25 cellular contexts compared by ENCODE assay signal in genomic region chr11:26762089-26762488, GRCh38. TPM values are rescaled to one million over a fixed set of nuclear protein-coding genes. Genes with fewer than 3 reads are reported as not detected.
"Had no signal": no experiment of that assay in that cellular context is flagged by ENCODE, and none has a peak within 500 bp of the region (broad histone marks: within the 10 kb centered on the region; RNA-seq: fewer than 3 reads in every experiment).

No MANE protein-coding gene starts in this region.

- H3K4me3 Mint-ChIP-seq: activated CD8-positive, alpha-beta T cell treated with anti-CD3 and anti-CD28 coated beads, Interleukin-2, amount 10 ng/mL, durations not matched to agents 7 days and 5 days; activated T-cell treated with anti-CD3 and anti-CD28 coated beads, Interleukin-2, amount 50 U/mL, for 4 hours; mesothelial cell of epicardium; natural killer cell treated with Interleukin-12 subunit alpha and Interleukin-12 subunit beta and Interleukin-15 and Interleukin-18, amount 100 ng/mL, for 72 hours; type B pancreatic cell had no signal

- H3K36me3 Mint-ChIP-seq: mesothelial cell of epicardium; natural killer cell treated with Interleukin-12 subunit alpha and Interleukin-12 subunit beta and Interleukin-15 and Interleukin-18, amount 100 ng/mL, for 72 hours; type B pancreatic cell had no signal

- H3K4me2 ChIP-seq: smooth muscle cell had no signal

- H3K4me3 ChIP-seq: colonic mucosa, pancreas, smooth muscle cell, testis had no signal

- H3K27me3 ChIP-seq: brain microvascular endothelial cell, colonic mucosa, foreskin keratinocyte, neutrophil, pancreas, testis had no signal

- H3K9me3 Mint-ChIP-seq: type B pancreatic cell had no signal

- ATAC-seq: activated CD8-positive, alpha-beta T cell treated with anti-CD3 and anti-CD28 coated beads, Interleukin-2, amount 10 ng/mL, durations not matched to agents 7 days and 5 days; activated T-cell treated with anti-CD3 and anti-CD28 coated beads, Interleukin-2, amount 50 U/mL, for 4 hours; left colon; natural killer cell treated with Interleukin-12 subunit alpha and Interleukin-12 subunit beta and Interleukin-15 and Interleukin-18, amount 100 ng/mL, for 72 hours; sciatic nerve had no signal

- H3K27me3 Mint-ChIP-seq: natural killer cell treated with Interleukin-12 subunit alpha and Interleukin-12 subunit beta and Interleukin-15 and Interleukin-18, amount 100 ng/mL, for 72 hours; type B pancreatic cell had no signal

- DNase-seq: activated CD4-positive, alpha-beta T cell treated with anti-CD3 and anti-CD28 coated beads for 48 hours; activated CD4-positive, CD25-positive, alpha-beta regulatory T cell; activated CD8-positive, alpha-beta T cell treated with anti-CD3 and anti-CD28 coated beads, Interleukin-2, amount 10 ng/mL, durations not matched to agents 7 days and 5 days; activated effector memory CD4-positive, alpha-beta T cell treated with Interleukin-2 at 50 U/mL for 16 hours; activated naive CD4-positive, alpha-beta T cell treated with anti-CD3 and anti-CD28 coated beads, Interleukin-2, amount 50 U/mL, for 16 hours; activated T-cell treated with anti-CD3 and anti-CD28 coated beads, Interleukin-2, amount 50 U/mL, for 4 hours; aorta; brain microvascular endothelial cell; central memory CD4-positive, alpha-beta T cell; colonic mucosa; glutamatergic neuron; hippocampal formation; left colon; pancreas; stimulated activated CD4-positive, alpha-beta T cell treated with anti-CD3 and anti-CD28 coated beads, Interleukin-4, amount 100 ng/mL, for 1 hour; testis had no signal

- H3K27ac ChIP-seq: brain microvascular endothelial cell, colonic mucosa, foreskin keratinocyte, neutrophil, pancreas, testis had no signal

- H3K9me3 ChIP-seq: colonic mucosa, neutrophil, pancreas, testis had no signal

- H3K36me3 ChIP-seq: brain microvascular endothelial cell, colonic mucosa, neutrophil, pancreas had no signal

- H3K4me1 ChIP-seq: colonic mucosa, foreskin keratinocyte, pancreas, testis had no signal

- H3K27ac Mint-ChIP-seq: activated CD8-positive, alpha-beta T cell treated with anti-CD3 and anti-CD28 coated beads, Interleukin-2, amount 10 ng/mL, durations not matched to agents 7 days and 5 days; mesothelial cell of epicardium; natural killer cell treated with Interleukin-12 subunit alpha and Interleukin-12 subunit beta and Interleukin-15 and Interleukin-18, amount 100 ng/mL, for 72 hours; type B pancreatic cell had no signal

RNA-seq across cellular contexts. Expression of gene SLC5A12, which starts 40.2 kb away (rescaled TPM):
- total RNA-seq: activated CD8-positive, alpha-beta T cell treated with anti-CD3 and anti-CD28 coated beads, Interleukin-2, amount 10 ng/mL, durations not matched to agents 7 days and 5 days; activated T-cell treated with anti-CD3 and anti-CD28 coated beads, Interleukin-2, amount 50 U/mL, for 4 hours; aorta; epithelial cell of proximal tubule; foreskin keratinocyte; lung microvascular endothelial cell; natural killer cell treated with Interleukin-12 subunit alpha and Interleukin-12 subunit beta and Interleukin-15 and Interleukin-18, amount 100 ng/mL, for 72 hours had no signal
